12 cellular contexts compared by ENCODE assay signal in the genomic region with DNA sequence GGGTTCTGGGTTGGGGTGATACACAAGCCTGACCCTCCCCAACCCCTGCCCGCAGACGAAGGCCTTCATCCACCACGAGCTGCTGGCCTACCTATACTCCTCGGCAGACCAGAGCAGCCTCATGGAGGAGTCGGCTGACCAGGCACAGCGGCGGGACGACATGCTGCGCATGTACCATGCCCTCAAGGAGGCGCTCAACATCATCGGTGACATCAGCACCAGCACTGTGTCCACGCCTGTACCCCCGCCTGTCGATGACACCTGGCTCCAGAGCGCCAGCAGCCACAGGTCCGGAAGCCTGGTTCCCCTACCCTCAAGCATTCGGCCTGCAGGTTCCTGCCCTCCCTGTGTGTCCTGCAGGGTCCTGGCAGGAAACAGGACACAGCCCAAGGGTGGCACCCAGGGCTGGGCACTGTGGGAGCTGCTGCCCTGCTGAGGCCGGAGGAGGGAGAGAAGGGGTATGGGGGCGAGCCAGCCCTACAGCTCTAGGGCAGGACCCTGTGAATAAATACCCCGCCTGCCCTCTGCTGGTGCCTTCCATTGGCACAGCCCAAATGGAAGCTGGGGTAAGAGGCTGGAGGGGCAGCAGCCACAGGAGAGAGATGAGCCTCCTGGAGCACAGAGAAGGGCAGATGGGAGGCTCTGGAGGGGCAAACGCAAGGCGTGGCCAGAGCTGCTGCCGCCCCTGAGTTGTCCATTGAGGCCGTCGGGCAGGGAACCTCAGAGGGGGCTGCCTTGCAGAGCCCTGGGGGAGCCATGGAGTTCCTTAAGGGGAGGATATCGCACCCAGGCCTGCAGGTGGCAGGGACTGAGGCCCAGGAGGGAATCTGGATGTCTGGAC. TPM values are rescaled to one million over a fixed set of nuclear protein-coding genes. Genes with fewer than 3 reads are reported as not detected.
DNase-seq lines count a peak whose midpoint lies in the region; ATAC-seq and TF ChIP-seq lines count a peak whose summit lies in the region.
"Had no signal": no experiment of that assay in that cellular context is flagged by ENCODE, and none has a peak within 500 bp of the region (broad histone marks: within the 10 kb centered on the region; RNA-seq: fewer than 3 reads in every experiment).

No MANE protein-coding gene starts in this region.

- intact Hi-C loops in left ventricle myocardium superior (cut with micrococcal nuclease) = no loop called here
- intact Hi-C loops in left ventricle myocardium inferior (cut with micrococcal nuclease) = no loop called here
- intact Hi-C loops in Panc1 (cut with micrococcal nuclease; ENCODE audit: unreplicated experiment) = no loop called here

- no peaks in the 10 kb centered on the region for H3K27me3 ChIP-seq in left ventricle myocardium inferior (ENCODE audit: low read depth)
- H3K27me3 ChIP-seq in Panc1 (ENCODE audit: control insufficient read depth, insufficient read depth, low read length) = no peaks in the 10 kb centered on the region

- CTCF ChIA-PET in Panc1 (lab: Charles Lee) = interaction anchor here (0.6 to 1.0 kb wide), 3 partner anchors 9 to 110 kb away, joined by 3 to 5 read pairs (median 3); no protein-coding TSS in a partner anchor

- peaks cover 29% of the 10 kb centered on the region for H3K36me3 Mint-ChIP-seq in nephron progenitor cell (ENCODE audit: low read depth)

- H3K27ac Mint-ChIP-seq in stimulated activated naive CD8-positive, alpha-beta T cell treated with anti-CD3 and anti-CD28 coated beads, Interleukin-15, amount 100 ng/mL, for 72 hours = peak overlapping the region; percentile 49 to 96
- H3K27ac Mint-ChIP-seq in nephron progenitor cell = no peak overlapping the region
- H3K27ac Mint-ChIP-seq: activated CD4-positive, alpha-beta memory T cell treated with anti-CD3 and anti-CD28 coated beads, Interleukin-2, amount 10 ng/mL, durations not matched to agents 7 days and 5 days had no signal

- POLR2A ChIA-PET in Panc1 (lab: Charles Lee) = no interaction called here

- DNase-seq in left ventricle myocardium superior = peak; percentile 31
- DNase-seq in left ventricle myocardium inferior = no peak
- DNase-seq in Panc1 (ENCODE audit: low read depth, low spot score) = no peak
- DNase-seq in fibroblast of mammary gland (ENCODE audit: low read depth) = no peak
- DNase-seq in stimulated activated naive CD8-positive, alpha-beta T cell treated with anti-CD3 and anti-CD28 coated beads, Interleukin-15, amount 100 ng/mL, for 72 hours = no peak
- no peak for DNase-seq in NCI-H2029 treated with DMSO at 0.1 percent for 48 hours (lab: John Stamatoyannopoulos, UW)
- no peak for DNase-seq in nephron progenitor cell
- DNase-seq: activated CD4-positive, alpha-beta memory T cell treated with anti-CD3 and anti-CD28 coated beads, Interleukin-2, amount 10 ng/mL, durations not matched to agents 7 days and 5 days; NCI-H1105; SIG-M5 had no signal

- H3K36me3 ChIP-seq in left ventricle myocardium inferior (peaks cover 95% of the 10 kb centered on the region), Panc1 (ENCODE audit: control insufficient read depth, insufficient read depth, low read length) (no peaks in the 10 kb centered on the region)

- H3K9me3 ChIP-seq in left ventricle myocardium inferior (replicated peaks) (no peaks in the 10 kb centered on the region), Panc1 (ENCODE audit: control insufficient read depth, insufficient read depth, low read depth, low read length) (no peaks in the 10 kb centered on the region)

- no peak overlapping the region for H3K4me3 Mint-ChIP-seq in stimulated activated naive CD8-positive, alpha-beta T cell treated with anti-CD3 and anti-CD28 coated beads, Interleukin-15, amount 100 ng/mL, for 72 hours
- no peak overlapping the region for H3K4me3 Mint-ChIP-seq in nephron progenitor cell
- H3K4me3 Mint-ChIP-seq: activated CD4-positive, alpha-beta memory T cell treated with anti-CD3 and anti-CD28 coated beads, Interleukin-2, amount 10 ng/mL, durations not matched to agents 7 days and 5 days had no signal

- no peaks in the 10 kb centered on the region for H3K9me3 Mint-ChIP-seq in stimulated activated naive CD8-positive, alpha-beta T cell treated with anti-CD3 and anti-CD28 coated beads, Interleukin-15, amount 100 ng/mL, for 72 hours
- no peaks in the 10 kb centered on the region for H3K9me3 Mint-ChIP-seq in nephron progenitor cell
- H3K9me3 Mint-ChIP-seq: activated CD4-positive, alpha-beta memory T cell treated with anti-CD3 and anti-CD28 coated beads, Interleukin-2, amount 10 ng/mL, durations not matched to agents 7 days and 5 days had no signal

- H3K4me3 ChIP-seq in left ventricle myocardium inferior (no peak overlapping the region), Panc1 (ENCODE audit: low read depth in 2 of 2, low read length in 2 of 2) (no peak overlapping the region), fibroblast of mammary gland (ENCODE audit: control insufficient read depth, low read depth, low read length) (no peak overlapping the region)

- no peak for TF ChIP-seq CTCF in left ventricle myocardium inferior (IDR thresholded peaks at IDR 0.05; ENCODE audit: borderline replicate concordance)
- TF ChIP-seq CTCF in Panc1 (IDR thresholded peaks at IDR 0.05) = peak; percentile 47; the same call in 1 of the 2 replicates
- peak; percentile 9 for TF ChIP-seq CTCF in fibroblast of mammary gland (conservative IDR thresholded peaks at IDR 0.05; ENCODE audit: control insufficient read depth, insufficient read depth, low read depth, low read length)
- no peak for TF ChIP-seq CTCF in nephron progenitor cell (IDR thresholded peaks at IDR 0.05)

- H3K4me1 ChIP-seq in left ventricle myocardium inferior = no peaks in the 10 kb centered on the region
- H3K4me1 ChIP-seq in Panc1 (ENCODE audit: control insufficient read depth, insufficient read depth, low read length) = no peaks in the 10 kb centered on the region

- no peaks in the 10 kb centered on the region for H3K27me3 Mint-ChIP-seq in stimulated activated naive CD8-positive, alpha-beta T cell treated with anti-CD3 and anti-CD28 coated beads, Interleukin-15, amount 100 ng/mL, for 72 hours
- H3K27me3 Mint-ChIP-seq in nephron progenitor cell (ENCODE audit: low read depth, poor library complexity) = peaks cover 3% of the 10 kb centered on the region
- H3K27me3 Mint-ChIP-seq: activated CD4-positive, alpha-beta memory T cell treated with anti-CD3 and anti-CD28 coated beads, Interleukin-2, amount 10 ng/mL, durations not matched to agents 7 days and 5 days had no signal

- peaks cover 9% of the 10 kb centered on the region for H3K4me1 Mint-ChIP-seq in stimulated activated naive CD8-positive, alpha-beta T cell treated with anti-CD3 and anti-CD28 coated beads, Interleukin-15, amount 100 ng/mL, for 72 hours
- H3K4me1 Mint-ChIP-seq in nephron progenitor cell = peaks cover 14% of the 10 kb centered on the region
- H3K4me1 Mint-ChIP-seq: activated CD4-positive, alpha-beta memory T cell treated with anti-CD3 and anti-CD28 coated beads, Interleukin-2, amount 10 ng/mL, durations not matched to agents 7 days and 5 days had no signal

- BruUV-seq in Panc1 (replicated peaks; lab: Mats Ljungman, UMichigan) = no TSS peak

- in situ Hi-C loops in Panc1 (cut with HindIII; ENCODE audit: low pct_unique_long_range_greater_than_20kb, low sequenced_read_pairs) = no loop called here

- H3K27ac ChIP-seq in left ventricle myocardium inferior (replicated peaks) (no peak overlapping the region), Panc1 (ENCODE audit: low read length) (no peak overlapping the region)

- ATAC-seq in left ventricle myocardium superior = no peak
- peak; percentile 46 for ATAC-seq in Panc1
- peak; percentile 36 for ATAC-seq in stimulated activated naive CD8-positive, alpha-beta T cell treated with anti-CD3 and anti-CD28 coated beads, Interleukin-15, amount 100 ng/mL, for 72 hours
- ATAC-seq in HG03571 (IDR thresholded peaks at IDR 0.05; ENCODE audit: unreplicated experiment) = no peak
- ATAC-seq: sciatic nerve had no signal

RNA-seq across cellular contexts. Expression of gene TMED1, which starts 6.8 kb away (rescaled TPM):
- 29.8 TPM for total RNA-seq in left ventricle myocardium superior
- total RNA-seq in left ventricle myocardium inferior = 32.9 TPM
- total RNA-seq in Panc1 (2021; ENCODE audit: unreplicated experiment) = 30.3 TPM
- 47.0 TPM for polyA plus RNA-seq in Panc1 (2012; ENCODE audit: insufficient read length)

RNA-seq across cellular contexts. Expression of gene C19orf38, which starts 19.0 kb away (rescaled TPM):
- total RNA-seq in left ventricle myocardium superior = 0.62 TPM
- total RNA-seq in left ventricle myocardium inferior = 0.47 TPM
- not detected for total RNA-seq in Panc1 (2021; ENCODE audit: unreplicated experiment)
- 0.33 TPM for polyA plus RNA-seq in Panc1 (2012; ENCODE audit: insufficient read length)

RNA-seq across cellular contexts. Expression of gene CARM1, which starts 42.2 kb away (rescaled TPM):
- total RNA-seq in left ventricle myocardium superior (32.5 TPM), left ventricle myocardium inferior (27.2 TPM), Panc1 (2021; ENCODE audit: unreplicated experiment) (44.9 TPM)
- 64.9 TPM for polyA plus RNA-seq in Panc1 (2012; ENCODE audit: insufficient read length)

Comparison
In these comparisons a context has a peak if more than half of its experiments do, and no peak if none do; other contexts are left out.
1. ATAC-seq: peak in Panc1 (single experiment) and stimulated activated naive CD8-positive, alpha-beta T cell treated with anti-CD3 and anti-CD28 coated beads, Interleukin-15, amount 100 ng/mL, for 72 hours (single experiment); none in left ventricle myocardium superior (single experiment) and HG03571 (single experiment).
2. CTCF ChIP-seq: peak in Panc1 (single experiment) and fibroblast of mammary gland (single experiment); none in left ventricle myocardium inferior (single experiment) and nephron progenitor cell (single experiment).